ENCODE assay signal across 26 cellular contexts in genomic region chr1:235485558-235485957, GRCh38. TPM values are rescaled to one million over a fixed set of nuclear protein-coding genes. Genes with fewer than 3 reads are reported as not detected.
DNase-seq lines count a peak whose midpoint lies in the region; ATAC-seq, FAIRE-seq and TF ChIP-seq lines count a peak whose summit lies in the region.
"Had no signal": no experiment of that assay in that cellular context is flagged by ENCODE, and none has a peak within 500 bp of the region (broad histone marks: within the 10 kb centered on the region; RNA-seq: fewer than 3 reads in every experiment).

No MANE protein-coding gene starts in this region.

- H3K27me3 ChIP-seq in Loucy (ENCODE audit: insufficient read depth, low read length, poor library complexity, severe bottlenecking) (no peaks in the 10 kb centered on the region), endothelial cell of umbilical vein (ENCODE audit: control insufficient read depth in 2 of 2, insufficient read depth in 2 of 2, low read length in 2 of 2) (no peaks in the 10 kb centered on the region)
- H3K27me3 ChIP-seq: BE2C, BLaER1 had no signal

- TF ChIP-seq CTCF in Loucy (conservative IDR thresholded peaks at IDR 0.05; ENCODE audit: low read length) (no peak), endothelial cell of umbilical vein (IDR thresholded peaks at IDR 0.05; ENCODE audit: extremely low read depth in 1 of 2, insufficient read depth in 1 of 2, low read depth in 1 of 2, low read length in 2 of 2) (no peak)

- TF ChIP-seq POLR2A in endothelial cell of umbilical vein (IDR thresholded peaks at IDR 0.05; ENCODE audit: low read depth, low read length): no peak

- BruUV-seq in endothelial cell of umbilical vein (replicated peaks; lab: Mats Ljungman, UMichigan): no TSS peak

- intact Hi-C loops in endothelial cell of umbilical vein (cut with micrococcal nuclease): no loop called here

- CTCF ChIA-PET in endothelial cell of umbilical vein (lab: Charles Lee): interaction anchor here (0.8 to 1.5 kb wide), 3 partner anchors 15 to 70 kb away, joined by 3 to 4 read pairs (median 3); no protein-coding TSS in a partner anchor

- H3K9me2 ChIP-seq in Loucy (replicated peaks; ENCODE audit: low read depth, low read length): no peaks in the 10 kb centered on the region

- no peak for FAIRE-seq in endothelial cell of umbilical vein (lab: Jason Lieb, UNC)
- FAIRE-seq: A204.1, GM12878, GM12892, GM18507, GM19239 had no signal

- peaks cover 3% of the 10 kb centered on the region for H4K20me1 ChIP-seq in Loucy (ENCODE audit: insufficient read depth, low read length, poor library complexity, severe bottlenecking)
- no peaks in the 10 kb centered on the region for H4K20me1 ChIP-seq in endothelial cell of umbilical vein (replicated peaks; ENCODE audit: control insufficient read depth, extremely low read depth, insufficient read depth, low read length)

- H3K36me3 ChIP-seq in Loucy (ENCODE audit: insufficient read depth, low read length) (peaks cover 36% of the 10 kb centered on the region), endothelial cell of umbilical vein (ENCODE audit: control insufficient read depth in 2 of 2, extremely low read depth in 1 of 2, insufficient read depth in 2 of 2, low read length in 2 of 2) (peaks cover 0 to 2% of the 10 kb centered on the region in 2 experiments)

- H3K4me3 ChIP-seq in Loucy (ENCODE audit: low read length, poor library complexity, severe bottlenecking): no peak overlapping the region
- no peak overlapping the region for H3K4me3 ChIP-seq in endothelial cell of umbilical vein (replicated peaks in 1 of 3; ENCODE audit: insufficient read depth in 1 of 3, low read depth in 1 of 3, low read length in 3 of 3)
- H3K4me3 ChIP-seq: BLaER1, GM12878 had no signal

- H3K27ac ChIP-seq in endothelial cell of umbilical vein (ENCODE audit: insufficient read depth, low read depth, low read length): peak overlapping the region; percentile 46
- H3K27ac ChIP-seq: BLaER1 had no signal

- no peaks in the 10 kb centered on the region for H3F3A ChIP-seq in Loucy (ENCODE audit: low read depth)

- dilution Hi-C loops in endothelial cell of umbilical vein (cut with MboI; ENCODE audit: extremely low pct_ligation_motif_present, low sequenced_read_pairs): no loop called here

- H2AFZ ChIP-seq in Loucy (ENCODE audit: low read length): no peak overlapping the region
- no peak overlapping the region for H2AFZ ChIP-seq in endothelial cell of umbilical vein (ENCODE audit: low read depth, low read length)

- ATAC-seq in HG03175 (IDR thresholded peaks at IDR 0.05; ENCODE audit: unreplicated experiment) (no peak), GM18909 (IDR thresholded peaks at IDR 0.05; ENCODE audit: poor library complexity, unreplicated experiment) (no peak)
- ATAC-seq: GM12878 had no signal

- no peaks in the 10 kb centered on the region for H3K79me2 ChIP-seq in Loucy (ENCODE audit: insufficient read depth, low read length)
- no peaks in the 10 kb centered on the region for H3K79me2 ChIP-seq in endothelial cell of umbilical vein (ENCODE audit: control insufficient read depth, insufficient read depth, low read length)

- no peak for DNase-seq in endothelial cell of umbilical vein (ENCODE audit: low read depth, low spot score)
- no peak for DNase-seq in activated CD4-positive, alpha-beta T cell treated with anti-CD3 and anti-CD28 coated beads for 48 hours
- DNase-seq: 8988T; ACHN; BE2C; C1 segment of cervical spinal cord; CD4-positive, alpha-beta memory T cell; CD4-positive, CD25-positive, alpha-beta regulatory T cell; CD8-positive, alpha-beta memory T cell; COR-L47; DMS 273 treated with DMSO at 0.1 percent for 48 hours; DMS153; DMS53; DMS79; DND-41; EL; GDM1 had no signal

- H3K4me1 ChIP-seq in Loucy (ENCODE audit: insufficient read depth, low read length, poor library complexity, severe bottlenecking) (peaks cover 22% of the 10 kb centered on the region), endothelial cell of umbilical vein (ENCODE audit: control insufficient read depth, extremely low read depth, insufficient read depth, low read length) (peaks cover 10% of the 10 kb centered on the region)
- H3K4me1 ChIP-seq: BE2C, BLaER1 had no signal

- H3K9me3 ChIP-seq in Loucy (ENCODE audit: insufficient read depth, low read depth, low read length) (no peaks in the 10 kb centered on the region), endothelial cell of umbilical vein (replicated peaks; ENCODE audit: control insufficient read depth, insufficient read depth, low read length) (no peaks in the 10 kb centered on the region)
- H3K9me3 ChIP-seq: BE2C had no signal

- POLR2A ChIA-PET in endothelial cell of umbilical vein (lab: Charles Lee): no interaction called here

- H3K4me2 ChIP-seq in Loucy (ENCODE audit: low read depth, low read length, poor library complexity, severe bottlenecking): peak overlapping the region; percentile 53
- H3K4me2 ChIP-seq in endothelial cell of umbilical vein (ENCODE audit: insufficient read depth, low read length): no peak overlapping the region
- H3K4me2 ChIP-seq: BLaER1 had no signal

- no peak overlapping the region for H3K9ac ChIP-seq in Loucy (ENCODE audit: low read depth, low read length, poor library complexity, severe bottlenecking)
- H3K9ac ChIP-seq in endothelial cell of umbilical vein (replicated peaks; ENCODE audit: extremely low read depth, insufficient read depth, low read length): no peak overlapping the region
- H3K9ac ChIP-seq: BLaER1 had no signal

- no peaks in the 10 kb centered on the region for H3K9me1 ChIP-seq in endothelial cell of umbilical vein (replicated peaks; ENCODE audit: control insufficient read depth, extremely low read depth, insufficient read depth, low read length)

TF ChIP-seq in endothelial cell of umbilical vein, 7 proteins besides CTCF, POLR2A, EP300 and RAD21:
- TF ChIP-seq JUN (IDR thresholded peaks at IDR 0.05; ENCODE audit: borderline replicate concordance, insufficient read depth, insufficient read length, low read depth) (no peak), POLR2AphosphoS5 (IDR thresholded peaks at IDR 0.05; ENCODE audit: insufficient read depth, low read depth, low read length) (no peak), MYC (IDR thresholded peaks at IDR 0.05; ENCODE audit: low read depth, low read length) (no peak), FOS (IDR thresholded peaks at IDR 0.05; ENCODE audit: borderline replicate concordance, insufficient read depth, low read length) (no peak), GATA2 (IDR thresholded peaks at IDR 0.05; ENCODE audit: insufficient read depth, insufficient read length, low read depth, low read length) (no peak), MAX (IDR thresholded peaks at IDR 0.05; ENCODE audit: insufficient read depth, insufficient read length) (no peak), EZH2 (IDR thresholded peaks at IDR 0.05; ENCODE audit: borderline replicate concordance, low read depth, low read length, severe bottlenecking) (no peak)
TF ChIP-seq in endothelial cell of umbilical vein: peak in this region for 0.

RNA-seq across cellular contexts. Expression of gene B3GALNT2, which starts 18.7 kb away (rescaled TPM):
- total RNA-seq in endothelial cell of umbilical vein: 30.0 and 32.2 TPM in 2 replicates
- polyA plus RNA-seq in endothelial cell of umbilical vein: 8.7 and 12.0 TPM in 2 replicates
- 10.3 and 11.9 TPM in 2 replicates for polyA plus RNA-seq in endothelial cell of umbilical vein (2011; cell fraction: cytosol; rRNA removed)
- polyA plus RNA-seq in endothelial cell of umbilical vein (2011; cell fraction: nucleus; rRNA removed): 23.7 and 24.0 TPM in 2 replicates
- polyA plus RNA-seq in endothelial cell of umbilical vein (2012): 15.6 and 17.8 TPM in 2 replicates
- 38.1 and 50.6 TPM in 2 replicates for polyA minus RNA-seq in endothelial cell of umbilical vein
- polyA minus RNA-seq in endothelial cell of umbilical vein (2011; cell fraction: cytosol; rRNA and poly(A)+ RNA removed): 35.1 TPM
- polyA minus RNA-seq in endothelial cell of umbilical vein (2011; cell fraction: nucleus; rRNA and poly(A)+ RNA removed): 35.3 and 37.4 TPM in 2 replicates
